In the genomic region with DNA sequence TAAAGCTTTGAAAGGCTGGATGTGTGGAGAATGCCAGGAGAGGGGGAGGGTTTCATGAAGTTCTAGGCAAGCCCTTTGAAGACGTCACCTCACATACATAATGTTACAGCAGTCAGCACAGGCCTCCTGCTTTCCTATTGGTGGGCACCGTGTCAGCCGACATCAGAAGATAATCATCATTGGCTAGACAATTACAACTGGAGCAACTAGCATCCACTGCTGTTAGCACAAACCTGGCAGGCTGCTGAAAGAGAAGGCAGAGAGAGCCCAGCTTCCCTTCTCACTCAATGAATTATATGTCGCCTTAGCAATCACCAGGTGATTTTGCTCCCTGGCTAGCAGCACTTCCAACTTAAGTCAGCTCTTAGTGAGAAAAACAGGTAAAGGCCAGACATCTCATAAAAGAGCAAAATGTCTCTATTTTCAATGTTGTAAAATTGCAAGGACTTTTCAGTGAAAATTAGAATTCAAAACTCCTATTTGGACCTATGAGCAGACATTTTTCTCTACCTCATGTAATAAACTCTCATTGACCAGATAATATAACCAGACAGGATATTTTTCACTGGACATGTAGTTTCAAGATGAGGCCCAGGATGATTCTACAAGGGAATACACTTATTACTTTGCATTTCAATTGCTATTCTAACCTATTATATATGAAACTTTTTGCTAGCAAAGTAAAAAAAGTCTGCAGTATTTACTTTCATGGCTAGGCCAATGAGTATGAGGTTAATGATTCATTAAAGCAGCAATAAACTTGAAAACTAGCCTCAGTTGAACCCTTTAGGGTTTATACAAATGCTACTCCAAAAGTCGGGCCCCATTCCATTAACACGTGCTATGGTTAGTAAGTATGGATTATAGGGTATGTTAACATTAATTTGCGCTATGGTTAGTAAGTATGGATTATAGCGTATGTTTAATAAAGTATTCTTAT, we compare ENCODE assay signal across 1 cellular context.
TF ChIP-seq lines count a peak whose summit lies in the region.

No MANE protein-coding gene starts in this region.

TF ChIP-seq in K562, 482 proteins besides CTCF, POLR2A, EP300 and RAD21 (continued from another document and continues in another):
- TF ChIP-seq, protein P1, sequence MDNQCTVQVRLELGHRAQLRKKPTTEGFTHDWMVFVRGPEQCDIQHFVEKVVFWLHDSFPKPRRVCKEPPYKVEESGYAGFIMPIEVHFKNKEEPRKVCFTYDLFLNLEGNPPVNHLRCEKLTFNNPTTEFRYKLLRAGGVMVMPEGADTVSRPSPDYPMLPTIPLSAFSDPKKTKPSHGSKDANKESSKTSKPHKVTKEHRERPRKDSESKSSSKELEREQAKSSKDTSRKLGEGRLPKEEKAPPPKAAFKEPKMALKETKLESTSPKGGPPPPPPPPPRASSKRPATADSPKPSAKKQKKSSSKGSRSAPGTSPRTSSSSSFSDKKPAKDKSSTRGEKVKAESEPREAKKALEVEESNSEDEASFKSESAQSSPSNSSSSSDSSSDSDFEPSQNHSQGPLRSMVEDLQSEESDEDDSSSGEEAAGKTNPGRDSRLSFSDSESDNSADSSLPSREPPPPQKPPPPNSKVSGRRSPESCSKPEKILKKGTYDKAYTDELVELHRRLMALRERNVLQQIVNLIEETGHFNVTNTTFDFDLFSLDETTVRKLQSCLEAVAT (IDR thresholded peaks at IDR 0.05): peak; percentile 36 to 82; a peak in 3 of 4 replicates
- no peak for TF ChIP-seq HMG20B (CRISPR knock-in tag; IDR thresholded peaks at IDR 0.05)
- no peak for TF ChIP-seq TOE1 (IDR thresholded peaks at IDR 0.05; ENCODE audit: borderline replicate concordance)
- no peak for TF ChIP-seq TOE1 (CRISPR knock-in tag; IDR thresholded peaks at IDR 0.05; ENCODE audit: borderline replicate concordance, low read depth)
- TF ChIP-seq HNRNPUL1 (IDR thresholded peaks at IDR 0.05; ENCODE audit: low read length): no peak
- peak; percentile 59 for TF ChIP-seq POLR2G (IDR thresholded peaks at IDR 0.05; ENCODE audit: low read depth, low read length)
- TF ChIP-seq ZNF507 (tag; conservative IDR thresholded peaks at IDR 0.05): no peak
- peak in 1 of 2 experiments; percentile 38; a peak in 1 of 4 replicates for TF ChIP-seq CSDE1 (IDR thresholded peaks at IDR 0.05)
- TF ChIP-seq ZNF431 (CRISPR knock-in tag; IDR thresholded peaks at IDR 0.05): no peak
- TF ChIP-seq, protein P2, sequence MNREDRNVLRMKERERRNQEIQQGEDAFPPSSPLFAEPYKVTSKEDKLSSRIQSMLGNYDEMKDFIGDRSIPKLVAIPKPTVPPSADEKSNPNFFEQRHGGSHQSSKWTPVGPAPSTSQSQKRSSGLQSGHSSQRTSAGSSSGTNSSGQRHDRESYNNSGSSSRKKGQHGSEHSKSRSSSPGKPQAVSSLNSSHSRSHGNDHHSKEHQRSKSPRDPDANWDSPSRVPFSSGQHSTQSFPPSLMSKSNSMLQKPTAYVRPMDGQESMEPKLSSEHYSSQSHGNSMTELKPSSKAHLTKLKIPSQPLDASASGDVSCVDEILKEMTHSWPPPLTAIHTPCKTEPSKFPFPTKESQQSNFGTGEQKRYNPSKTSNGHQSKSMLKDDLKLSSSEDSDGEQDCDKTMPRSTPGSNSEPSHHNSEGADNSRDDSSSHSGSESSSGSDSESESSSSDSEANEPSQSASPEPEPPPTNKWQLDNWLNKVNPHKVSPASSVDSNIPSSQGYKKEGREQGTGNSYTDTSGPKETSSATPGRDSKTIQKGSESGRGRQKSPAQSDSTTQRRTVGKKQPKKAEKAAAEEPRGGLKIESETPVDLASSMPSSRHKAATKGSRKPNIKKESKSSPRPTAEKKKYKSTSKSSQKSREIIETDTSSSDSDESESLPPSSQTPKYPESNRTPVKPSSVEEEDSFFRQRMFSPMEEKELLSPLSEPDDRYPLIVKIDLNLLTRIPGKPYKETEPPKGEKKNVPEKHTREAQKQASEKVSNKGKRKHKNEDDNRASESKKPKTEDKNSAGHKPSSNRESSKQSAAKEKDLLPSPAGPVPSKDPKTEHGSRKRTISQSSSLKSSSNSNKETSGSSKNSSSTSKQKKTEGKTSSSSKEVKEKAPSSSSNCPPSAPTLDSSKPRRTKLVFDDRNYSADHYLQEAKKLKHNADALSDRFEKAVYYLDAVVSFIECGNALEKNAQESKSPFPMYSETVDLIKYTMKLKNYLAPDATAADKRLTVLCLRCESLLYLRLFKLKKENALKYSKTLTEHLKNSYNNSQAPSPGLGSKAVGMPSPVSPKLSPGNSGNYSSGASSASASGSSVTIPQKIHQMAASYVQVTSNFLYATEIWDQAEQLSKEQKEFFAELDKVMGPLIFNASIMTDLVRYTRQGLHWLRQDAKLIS (CRISPR knock-in tag; IDR thresholded peaks at IDR 0.05): peak; percentile 82
- TF ChIP-seq ZNF134 (CRISPR knock-in tag; conservative IDR thresholded peaks at IDR 0.05): no peak
- TF ChIP-seq ZNF133 (CRISPR knock-in tag; IDR thresholded peaks at IDR 0.05): no peak
- no peak for TF ChIP-seq ZNF263 (CRISPR knock-in tag; IDR thresholded peaks at IDR 0.05; ENCODE audit: borderline replicate concordance)
- TF ChIP-seq, protein P3, sequence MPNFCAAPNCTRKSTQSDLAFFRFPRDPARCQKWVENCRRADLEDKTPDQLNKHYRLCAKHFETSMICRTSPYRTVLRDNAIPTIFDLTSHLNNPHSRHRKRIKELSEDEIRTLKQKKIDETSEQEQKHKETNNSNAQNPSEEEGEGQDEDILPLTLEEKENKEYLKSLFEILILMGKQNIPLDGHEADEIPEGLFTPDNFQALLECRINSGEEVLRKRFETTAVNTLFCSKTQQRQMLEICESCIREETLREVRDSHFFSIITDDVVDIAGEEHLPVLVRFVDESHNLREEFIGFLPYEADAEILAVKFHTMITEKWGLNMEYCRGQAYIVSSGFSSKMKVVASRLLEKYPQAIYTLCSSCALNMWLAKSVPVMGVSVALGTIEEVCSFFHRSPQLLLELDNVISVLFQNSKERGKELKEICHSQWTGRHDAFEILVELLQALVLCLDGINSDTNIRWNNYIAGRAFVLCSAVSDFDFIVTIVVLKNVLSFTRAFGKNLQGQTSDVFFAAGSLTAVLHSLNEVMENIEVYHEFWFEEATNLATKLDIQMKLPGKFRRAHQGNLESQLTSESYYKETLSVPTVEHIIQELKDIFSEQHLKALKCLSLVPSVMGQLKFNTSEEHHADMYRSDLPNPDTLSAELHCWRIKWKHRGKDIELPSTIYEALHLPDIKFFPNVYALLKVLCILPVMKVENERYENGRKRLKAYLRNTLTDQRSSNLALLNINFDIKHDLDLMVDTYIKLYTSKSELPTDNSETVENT (CRISPR knock-in tag; IDR thresholded peaks at IDR 0.05): peak; percentile 62; the same call in 1 of the 2 replicates
- TF ChIP-seq EP400 (IDR thresholded peaks at IDR 0.05): peak; percentile 63
- TF ChIP-seq DMBX1 (CRISPR knock-in tag; IDR thresholded peaks at IDR 0.05; ENCODE audit: borderline replicate concordance): no peak
- no peak for TF ChIP-seq CCNT2 (IDR thresholded peaks at IDR 0.05; ENCODE audit: borderline replicate concordance, extremely low read depth, insufficient read length, low read depth, low read length)
- TF ChIP-seq SRSF9 (IDR thresholded peaks at IDR 0.05; ENCODE audit: borderline replicate concordance, low read depth, low read length): no peak
- TF ChIP-seq HEY1 (CRISPR knock-in tag; IDR thresholded peaks at IDR 0.05; ENCODE audit: borderline replicate concordance): peak; percentile 6; the same call in 1 of the 2 replicates
- TF ChIP-seq, protein P4, sequence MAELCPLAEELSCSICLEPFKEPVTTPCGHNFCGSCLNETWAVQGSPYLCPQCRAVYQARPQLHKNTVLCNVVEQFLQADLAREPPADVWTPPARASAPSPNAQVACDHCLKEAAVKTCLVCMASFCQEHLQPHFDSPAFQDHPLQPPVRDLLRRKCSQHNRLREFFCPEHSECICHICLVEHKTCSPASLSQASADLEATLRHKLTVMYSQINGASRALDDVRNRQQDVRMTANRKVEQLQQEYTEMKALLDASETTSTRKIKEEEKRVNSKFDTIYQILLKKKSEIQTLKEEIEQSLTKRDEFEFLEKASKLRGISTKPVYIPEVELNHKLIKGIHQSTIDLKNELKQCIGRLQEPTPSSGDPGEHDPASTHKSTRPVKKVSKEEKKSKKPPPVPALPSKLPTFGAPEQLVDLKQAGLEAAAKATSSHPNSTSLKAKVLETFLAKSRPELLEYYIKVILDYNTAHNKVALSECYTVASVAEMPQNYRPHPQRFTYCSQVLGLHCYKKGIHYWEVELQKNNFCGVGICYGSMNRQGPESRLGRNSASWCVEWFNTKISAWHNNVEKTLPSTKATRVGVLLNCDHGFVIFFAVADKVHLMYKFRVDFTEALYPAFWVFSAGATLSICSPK (IDR thresholded peaks at IDR 0.05; ENCODE audit: borderline replicate concordance): no peak
- peak; percentile 18; the same call in 1 of the 2 replicates for TF ChIP-seq TEAD4 (IDR thresholded peaks at IDR 0.05; ENCODE audit: low read length)
- TF ChIP-seq TEAD4 (CRISPR knock-in tag; IDR thresholded peaks at IDR 0.05; ENCODE audit: borderline replicate concordance): no peak
- TF ChIP-seq, protein P5, sequence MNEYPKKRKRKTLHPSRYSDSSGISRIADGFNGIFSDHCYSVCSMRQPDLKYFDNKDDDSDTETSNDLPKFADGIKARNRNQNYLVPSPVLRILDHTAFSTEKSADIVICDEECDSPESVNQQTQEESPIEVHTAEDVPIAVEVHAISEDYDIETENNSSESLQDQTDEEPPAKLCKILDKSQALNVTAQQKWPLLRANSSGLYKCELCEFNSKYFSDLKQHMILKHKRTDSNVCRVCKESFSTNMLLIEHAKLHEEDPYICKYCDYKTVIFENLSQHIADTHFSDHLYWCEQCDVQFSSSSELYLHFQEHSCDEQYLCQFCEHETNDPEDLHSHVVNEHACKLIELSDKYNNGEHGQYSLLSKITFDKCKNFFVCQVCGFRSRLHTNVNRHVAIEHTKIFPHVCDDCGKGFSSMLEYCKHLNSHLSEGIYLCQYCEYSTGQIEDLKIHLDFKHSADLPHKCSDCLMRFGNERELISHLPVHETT (CRISPR knock-in tag; conservative IDR thresholded peaks at IDR 0.05 in 1 of 2, IDR thresholded peaks at IDR 0.05 in 1 of 2): no peak
- no peak for TF ChIP-seq WHSC1 (IDR thresholded peaks at IDR 0.05; ENCODE audit: low read length)
- TF ChIP-seq, protein P6, sequence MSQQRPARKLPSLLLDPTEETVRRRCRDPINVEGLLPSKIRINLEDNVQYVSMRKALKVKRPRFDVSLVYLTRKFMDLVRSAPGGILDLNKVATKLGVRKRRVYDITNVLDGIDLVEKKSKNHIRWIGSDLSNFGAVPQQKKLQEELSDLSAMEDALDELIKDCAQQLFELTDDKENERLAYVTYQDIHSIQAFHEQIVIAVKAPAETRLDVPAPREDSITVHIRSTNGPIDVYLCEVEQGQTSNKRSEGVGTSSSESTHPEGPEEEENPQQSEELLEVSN (IDR thresholded peaks at IDR 0.05; ENCODE audit: borderline replicate concordance in 1 of 2, extremely low read depth in 1 of 2, insufficient read depth in 1 of 2, insufficient read length in 1 of 2, low read depth in 1 of 2, low read length in 1 of 2, poor library complexity in 1 of 2, severe bottlenecking in 1 of 2): peak in 1 of 2 experiments; percentile 29
- no peak for TF ChIP-seq SRF (CRISPR knock-in tag; IDR thresholded peaks at IDR 0.05)
- no peak for TF ChIP-seq PCBP1 (IDR thresholded peaks at IDR 0.05; ENCODE audit: low read depth, low read length, poor library complexity, severe bottlenecking)
- no peak for TF ChIP-seq ZNF583 (CRISPR knock-in tag; IDR thresholded peaks at IDR 0.05)
- no peak for TF ChIP-seq CTBP1 (IDR thresholded peaks at IDR 0.05; ENCODE audit: borderline replicate concordance)
- no peak for TF ChIP-seq ZNF239 (CRISPR knock-in tag; IDR thresholded peaks at IDR 0.05)
- TF ChIP-seq ARID1B (IDR thresholded peaks at IDR 0.05): no peak
- no peak for TF ChIP-seq CBX1 (IDR thresholded peaks at IDR 0.05; ENCODE audit: low read depth)
- no peak for TF ChIP-seq RFX5 (IDR thresholded peaks at IDR 0.05; ENCODE audit: low read depth, low read length)
- 0 out of 2 replicates have a peak, but pooled peaks have one; percentile 22 for TF ChIP-seq ZNF197 (CRISPR knock-in tag; IDR thresholded peaks at IDR 0.05; ENCODE audit: low read depth)
- TF ChIP-seq ZNF584 (CRISPR knock-in tag; IDR thresholded peaks at IDR 0.05; ENCODE audit: low read depth): no peak
- TF ChIP-seq, protein P7, sequence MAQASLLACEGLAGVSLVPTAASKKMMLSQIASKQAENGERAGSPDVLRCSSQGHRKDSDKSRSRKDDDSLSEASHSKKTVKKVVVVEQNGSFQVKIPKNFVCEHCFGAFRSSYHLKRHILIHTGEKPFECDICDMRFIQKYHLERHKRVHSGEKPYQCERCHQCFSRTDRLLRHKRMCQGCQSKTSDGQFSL (CRISPR knock-in tag; IDR thresholded peaks at IDR 0.05): no peak
- TF ChIP-seq, protein P7 (tag; IDR thresholded peaks at IDR 0.05): no peak
- TF ChIP-seq ZNF644 (tag; IDR thresholded peaks at IDR 0.05; ENCODE audit: low read depth): no peak
- TF ChIP-seq U2AF1 (optimal IDR thresholded peaks at IDR 0.05; ENCODE audit: low read depth, low read length): no peak
- TF ChIP-seq NEUROD1 (IDR thresholded peaks at IDR 0.05; ENCODE audit: borderline replicate concordance, low read depth, low read length, partially characterized antibody): peak; percentile 37
- no peak for TF ChIP-seq ZNF24 (IDR thresholded peaks at IDR 0.05)
- TF ChIP-seq SRSF7 (optimal IDR thresholded peaks at IDR 0.05; ENCODE audit: low read depth, low read length): no peak
- TF ChIP-seq ERF (CRISPR knock-in tag; IDR thresholded peaks at IDR 0.05): no peak
- TF ChIP-seq, protein P8, sequence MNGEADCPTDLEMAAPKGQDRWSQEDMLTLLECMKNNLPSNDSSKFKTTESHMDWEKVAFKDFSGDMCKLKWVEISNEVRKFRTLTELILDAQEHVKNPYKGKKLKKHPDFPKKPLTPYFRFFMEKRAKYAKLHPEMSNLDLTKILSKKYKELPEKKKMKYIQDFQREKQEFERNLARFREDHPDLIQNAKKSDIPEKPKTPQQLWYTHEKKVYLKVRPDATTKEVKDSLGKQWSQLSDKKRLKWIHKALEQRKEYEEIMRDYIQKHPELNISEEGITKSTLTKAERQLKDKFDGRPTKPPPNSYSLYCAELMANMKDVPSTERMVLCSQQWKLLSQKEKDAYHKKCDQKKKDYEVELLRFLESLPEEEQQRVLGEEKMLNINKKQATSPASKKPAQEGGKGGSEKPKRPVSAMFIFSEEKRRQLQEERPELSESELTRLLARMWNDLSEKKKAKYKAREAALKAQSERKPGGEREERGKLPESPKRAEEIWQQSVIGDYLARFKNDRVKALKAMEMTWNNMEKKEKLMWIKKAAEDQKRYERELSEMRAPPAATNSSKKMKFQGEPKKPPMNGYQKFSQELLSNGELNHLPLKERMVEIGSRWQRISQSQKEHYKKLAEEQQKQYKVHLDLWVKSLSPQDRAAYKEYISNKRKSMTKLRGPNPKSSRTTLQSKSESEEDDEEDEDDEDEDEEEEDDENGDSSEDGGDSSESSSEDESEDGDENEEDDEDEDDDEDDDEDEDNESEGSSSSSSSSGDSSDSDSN (IDR thresholded peaks at IDR 0.05; ENCODE audit: borderline replicate concordance in 1 of 2, low read depth in 2 of 2, low read length in 2 of 2): no peak
- TF ChIP-seq BCL6 (CRISPR knock-in tag; IDR thresholded peaks at IDR 0.05): no peak
- TF ChIP-seq MAFG (tag; conservative IDR thresholded peaks at IDR 0.05): no peak
- peak in 1 of 2 experiments; percentile 32; a peak in 1 of 4 replicates for TF ChIP-seq NONO (IDR thresholded peaks at IDR 0.05; ENCODE audit: low read depth in 2 of 2, low read length in 1 of 2)
- no peak for TF ChIP-seq ARHGAP35 (IDR thresholded peaks at IDR 0.05; ENCODE audit: partially characterized antibody)
- TF ChIP-seq DIDO1 (tag; IDR thresholded peaks at IDR 0.05; ENCODE audit: low read depth): no peak
